10 cellular contexts compared by ENCODE assay signal in genomic region chr19:58054792-58055482, GRCh38. TPM values are rescaled to one million over a fixed set of nuclear protein-coding genes. Genes with fewer than 3 reads are reported as not detected.
A peak's percentile ranks its signal among the peaks of the same experiment; 100 is the strongest.
DNase-seq lines count a peak whose midpoint lies in the region; ATAC-seq and TF ChIP-seq lines count a peak whose summit lies in the region.
"Had no signal": no experiment of that assay in that cellular context is flagged by ENCODE, and none has a peak within 500 bp of the region (broad histone marks: within the 10 kb centered on the region; RNA-seq: fewer than 3 reads in every experiment).

No MANE protein-coding gene starts in this region.

- H3K36me3 ChIP-seq in muscle layer of colon (ENCODE audit: insufficient read depth, low read length), result no peaks in the 10 kb centered on the region

- ATAC-seq in stimulated activated naive CD8-positive, alpha-beta T cell treated with anti-CD3 and anti-CD28 coated beads, Interleukin-15, amount 100 ng/mL, for 72 hours, result no peak
- ATAC-seq in stimulated activated naive CD8-positive, alpha-beta T cell treated with anti-CD3 and anti-CD28 coated beads, Interleukin-15, Interleukin-2, amounts not matched to agents 100 U/mL and 50 U/mL, for 24 hours, result no peak
- no peak for ATAC-seq in GM19463 (IDR thresholded peaks at IDR 0.05; ENCODE audit: unreplicated experiment)

- peaks cover 32 to 77% of the 10 kb centered on the region in 2 donors for H3K9me3 Mint-ChIP-seq in stimulated activated naive CD8-positive, alpha-beta T cell treated with anti-CD3 and anti-CD28 coated beads, Interleukin-15, amount 100 ng/mL, for 72 hours
- peaks cover 48% of the 10 kb centered on the region for H3K9me3 Mint-ChIP-seq in activated T-cell treated with anti-CD3 and anti-CD28 coated beads, Interleukin-2, amount 50 U/mL, for 24 hours

- H3K4me3 Mint-ChIP-seq in stimulated activated naive CD8-positive, alpha-beta T cell treated with anti-CD3 and anti-CD28 coated beads, Interleukin-15, amount 100 ng/mL, for 72 hours, result peak overlapping the region; percentile 35 to 71
- H3K4me3 Mint-ChIP-seq in activated T-cell treated with anti-CD3 and anti-CD28 coated beads, Interleukin-2, amount 50 U/mL, for 24 hours, result no peak overlapping the region

- peak overlapping the region; percentile 33 for H3K4me3 ChIP-seq in epithelial cell of proximal tubule (ENCODE audit: low read depth, low read length)
- H3K4me3 ChIP-seq in muscle layer of colon (ENCODE audit: low read depth in 1 of 2, low read length in 2 of 2), result peak overlapping the region; percentile 31 to 48

- no peak overlapping the region for H3K9ac ChIP-seq in muscle layer of colon (ENCODE audit: low read length)

- no peak overlapping the region for H3K27ac Mint-ChIP-seq in stimulated activated naive CD8-positive, alpha-beta T cell treated with anti-CD3 and anti-CD28 coated beads, Interleukin-15, amount 100 ng/mL, for 72 hours
- H3K27ac Mint-ChIP-seq in activated T-cell treated with anti-CD3 and anti-CD28 coated beads, Interleukin-2, amount 50 U/mL, for 24 hours, result no peak overlapping the region

- no peaks in the 10 kb centered on the region for H3K27me3 ChIP-seq in muscle layer of colon (ENCODE audit: control insufficient read depth in 1 of 2, insufficient read depth in 2 of 2, low read length in 2 of 2)

- peak overlapping the region; percentile 58 for H3K27ac ChIP-seq in muscle layer of colon (ENCODE audit: low read depth, low read length)
- H3K27ac ChIP-seq: RWPE1 had no signal

- H3K36me3 Mint-ChIP-seq in activated T-cell treated with anti-CD3 and anti-CD28 coated beads, Interleukin-2, amount 50 U/mL, for 24 hours (ENCODE audit: low read depth), result peaks cover 46% of the 10 kb centered on the region

- TF ChIP-seq CTCF in epithelial cell of proximal tubule (conservative IDR thresholded peaks at IDR 0.05; ENCODE audit: low read depth, low read length), result no peak

- no peak for DNase-seq in stimulated activated naive CD8-positive, alpha-beta T cell treated with anti-CD3 and anti-CD28 coated beads, Interleukin-15, amount 100 ng/mL, for 72 hours
- no peak for DNase-seq in stimulated activated naive CD8-positive, alpha-beta T cell treated with anti-CD3 and anti-CD28 coated beads, Interleukin-15, Interleukin-2, amounts not matched to agents 100 U/mL and 50 U/mL, for 24 hours
- DNase-seq in epithelial cell of proximal tubule (ENCODE audit: low read depth), result no peak
- no peak for DNase-seq in central memory CD4-positive, alpha-beta T cell
- no peak for DNase-seq in stimulated activated naive CD4-positive, alpha-beta T cell (lab: John Stamatoyannopoulos, UW)
- DNase-seq in activated T-cell treated with anti-CD3 and anti-CD28 coated beads, Interleukin-2, amount 50 U/mL, for 24 hours, result no peak

- H3K4me1 ChIP-seq in muscle layer of colon (ENCODE audit: insufficient read depth, low read length), result peaks cover 5% of the 10 kb centered on the region

- peaks cover 22% of the 10 kb centered on the region for H3K27me3 Mint-ChIP-seq in stimulated activated naive CD8-positive, alpha-beta T cell treated with anti-CD3 and anti-CD28 coated beads, Interleukin-15, amount 100 ng/mL, for 72 hours
- peaks cover 33% of the 10 kb centered on the region for H3K27me3 Mint-ChIP-seq in activated T-cell treated with anti-CD3 and anti-CD28 coated beads, Interleukin-2, amount 50 U/mL, for 24 hours

- peaks cover 15% of the 10 kb centered on the region for H3K4me1 Mint-ChIP-seq in stimulated activated naive CD8-positive, alpha-beta T cell treated with anti-CD3 and anti-CD28 coated beads, Interleukin-15, amount 100 ng/mL, for 72 hours
- peaks cover 4% of the 10 kb centered on the region for H3K4me1 Mint-ChIP-seq in activated T-cell treated with anti-CD3 and anti-CD28 coated beads, Interleukin-2, amount 50 U/mL, for 24 hours (ENCODE audit: low read depth)

- H3K9me3 ChIP-seq in muscle layer of colon (ENCODE audit: low read length), result no peaks in the 10 kb centered on the region

RNA-seq across cellular contexts. Expression of gene ZNF135, which starts 4.1 kb away (rescaled TPM):
- total RNA-seq in epithelial cell of proximal tubule, result 1.7 and 3.5 TPM in 2 replicates

RNA-seq across cellular contexts. Expression of gene ZSCAN1, which starts 21.1 kb away (rescaled TPM):
- total RNA-seq in epithelial cell of proximal tubule, result 0.22 and 0.69 TPM in 2 replicates
- total RNA-seq: Daoy had no signal

RNA-seq across cellular contexts. Expression of gene ZSCAN18, which starts 43.1 kb away (rescaled TPM):
- 23.9 and 40.1 TPM in 2 replicates for total RNA-seq in epithelial cell of proximal tubule

RNA-seq across cellular contexts. Expression of gene ZNF606, which starts 52.3 kb away (rescaled TPM):
- 6.2 and 23.6 TPM in 2 replicates for total RNA-seq in epithelial cell of proximal tubule
